9 cellular contexts compared by ENCODE assay signal in the genomic region with DNA sequence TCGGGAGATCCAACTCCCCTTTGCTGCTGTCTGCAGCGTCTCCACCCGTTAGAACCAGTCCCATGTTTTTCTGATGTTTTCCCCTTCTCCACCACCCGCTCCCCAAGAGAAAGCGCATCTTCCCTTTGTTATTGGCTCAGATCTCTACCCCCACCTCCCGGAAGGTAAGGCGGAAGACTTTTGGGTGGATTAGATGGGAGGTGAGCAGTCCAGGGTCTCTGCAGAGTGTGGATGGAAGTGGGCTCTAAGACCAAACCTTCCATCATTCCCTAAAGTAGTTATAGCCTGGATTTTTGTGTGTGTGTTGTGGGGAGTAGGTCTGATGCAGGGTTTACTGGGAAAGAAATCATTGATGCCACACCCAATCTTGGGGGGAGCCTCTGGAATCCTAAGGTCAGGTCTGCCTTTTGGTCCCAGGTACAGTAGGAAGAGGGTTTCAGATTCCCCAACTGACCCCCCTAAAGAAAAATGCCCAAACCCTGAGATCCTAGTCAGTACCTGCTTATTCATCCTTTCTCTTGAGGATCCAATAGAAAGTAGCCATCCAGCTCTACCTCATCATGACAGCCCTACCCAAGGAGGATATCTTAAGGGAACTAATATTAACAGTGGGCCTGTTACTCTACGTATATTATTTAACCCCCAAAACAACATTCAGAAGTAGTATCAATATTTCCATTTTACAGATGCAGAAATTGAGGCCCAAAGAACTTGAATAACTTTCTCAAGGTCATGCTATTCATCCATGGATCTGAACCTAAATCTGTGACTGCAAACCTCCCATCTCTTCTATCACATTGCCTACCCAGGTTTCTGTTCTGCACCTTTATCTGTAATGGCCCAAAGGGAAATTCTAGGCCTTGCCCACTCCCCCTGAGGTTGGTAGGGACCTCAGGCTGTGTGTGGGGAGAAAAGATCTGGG. TPM values are rescaled to one million over a fixed set of nuclear protein-coding genes. Genes with fewer than 3 reads are reported as not detected.
DNase-seq lines count a peak whose midpoint lies in the region; ATAC-seq, FAIRE-seq and TF ChIP-seq lines count a peak whose summit lies in the region.
"Had no signal": no experiment of that assay in that cellular context is flagged by ENCODE, and none has a peak within 500 bp of the region (broad histone marks: within the 10 kb centered on the region; RNA-seq: fewer than 3 reads in every experiment).

No MANE protein-coding gene starts in this region.

- no peaks in the 10 kb centered on the region for H3K27me3 ChIP-seq in A673 (replicated peaks; ENCODE audit: insufficient read depth, low read depth, low read length, poor library complexity)
- H3K27me3 ChIP-seq in K562 (ENCODE audit: control insufficient read depth in 2 of 2, insufficient read depth in 2 of 2, low read length in 2 of 2) = no peaks in the 10 kb centered on the region
- peaks cover 2% of the 10 kb centered on the region for H3K27me3 ChIP-seq in mesendoderm (ENCODE audit: insufficient read depth, low read length, poor library complexity)
- H3K27me3 ChIP-seq in GM23248 (replicated peaks; ENCODE audit: insufficient read depth) = no peaks in the 10 kb centered on the region

- no peak overlapping the region for H4K8ac ChIP-seq in mesendoderm (ENCODE audit: low read depth, low read length)

- no peak overlapping the region for H4K5ac ChIP-seq in mesendoderm (ENCODE audit: low read length)

- intact Hi-C loops in A673 (cut with micrococcal nuclease; ENCODE audit: unreplicated experiment) = no loop called here
- intact Hi-C loops in K562 (cut with micrococcal nuclease) = no loop called here
- intact Hi-C loops in sciatic nerve (cut with DNase I) = no loop called here

- FAIRE-seq in K562 (lab: Jason Lieb, UNC) = no peak

- H3K23ac ChIP-seq in mesendoderm (ENCODE audit: low read length) = no peak overlapping the region

- no peaks in the 10 kb centered on the region for H4K20me1 ChIP-seq in K562 (replicated peaks; ENCODE audit: control insufficient read depth, insufficient read depth, low read length)
- H4K20me1 ChIP-seq in GM23248 (ENCODE audit: insufficient read depth) = no peaks in the 10 kb centered on the region

- CTCF ChIA-PET in A673 (lab: Charles Lee) (no interaction called here), HEK293 (lab: Yijun Ruan, JAX) (interaction anchor here (0.6 kb wide), 1 partner anchor 37 kb away, joined by 4 read pairs; no protein-coding TSS in a partner anchor), K562 (lab: Yijun Ruan, JAX; ENCODE audit: low intra/inter-chr PET ratio) (no interaction called here)

- H3K4me3 ChIP-seq in A673 (ENCODE audit: low read depth, low read length, poor library complexity, severe bottlenecking) = peak overlapping the region; percentile 57
- peak overlapping the region; percentile 61; the same call in 1 of the 2 replicates for H3K4me3 ChIP-seq in HEK293 (ENCODE audit: low read depth, low read length)
- H3K4me3 ChIP-seq in K562 = peak overlapping the region; percentile 69
- H3K4me3 ChIP-seq in mesendoderm (ENCODE audit: low read length) = peak overlapping the region; percentile 60
- H3K4me3 ChIP-seq in GM23248 = no peak overlapping the region

- no peak for TF ChIP-seq EP300 in K562 (IDR thresholded peaks at IDR 0.05; ENCODE audit: low read length)

- no peaks in the 10 kb centered on the region for H3F3A ChIP-seq in GM23248 (ENCODE audit: insufficient read depth)

- 36% methylated on average over 7 of the region's 8 CpGs for WGBS in K562 (ENCODE audit: insufficient coverage, low coverage, missing lambda C conversion rate)
- no CpG with 5 or more reads among the region's 8 CpGs for WGBS in mesendoderm (ENCODE audit: extremely low coverage, insufficient coverage, low lambda C conversion rate)
- WGBS in GM23248 (ENCODE audit: low coverage in 1 of 2, low lambda C conversion rate in 2 of 2, missing lambda C conversion rate in 2 of 2), 2 experiments = 59 to 63% methylated on average over 8 of the region's 8 CpGs

- no TSS peak for BruUV-seq in A673 (replicated peaks; lab: Mats Ljungman, UMichigan)
- BruUV-seq in K562 (replicated peaks; lab: Mats Ljungman, UMichigan) = TSS peak; percentile 39

- in situ Hi-C loops in K562 (cut with MboI) (no loop called here), GM23248 (cut with MboI) (no loop called here)

- H3K36me3 ChIP-seq in A673 (ENCODE audit: insufficient read depth, low read length, poor library complexity, severe bottlenecking) (no peaks in the 10 kb centered on the region), HEK293 (ENCODE audit: control insufficient read depth in 2 of 2, insufficient read depth in 1 of 2, low read length in 2 of 2) (peaks cover 0 to 3% of the 10 kb centered on the region in 2 experiments; a peak in 1 of 3 replicates), K562 (ENCODE audit: control insufficient read depth, insufficient read depth, low read length) (peaks cover 13% of the 10 kb centered on the region), mesendoderm (ENCODE audit: control insufficient read depth, insufficient read depth, low read length) (no peaks in the 10 kb centered on the region), GM23248 (ENCODE audit: low read depth) (no peaks in the 10 kb centered on the region)
- H3K36me3 ChIP-seq: SJCRH30 had no signal

- H2BK120ac ChIP-seq in mesendoderm (ENCODE audit: low read depth, low read length) = no peak overlapping the region

- ATAC-seq in K562 (no peak), sciatic nerve (no peak)

- no peak for TF ChIP-seq RAD21 in K562 (CRISPR knock-in tag; conservative IDR thresholded peaks at IDR 0.05 in 1 of 2, IDR thresholded peaks at IDR 0.05 in 1 of 2)

- no peak overlapping the region for H2BK5ac ChIP-seq in mesendoderm (ENCODE audit: low read length)

- no peak overlapping the region for H3K27ac ChIP-seq in A673 (ENCODE audit: low read depth, low read length, poor library complexity, severe bottlenecking)
- H3K27ac ChIP-seq in HEK293 (ENCODE audit: extremely low read depth, low read depth, low read length) = no peak overlapping the region
- H3K27ac ChIP-seq in K562 (ENCODE audit: extremely low read depth, low read depth, low read length) = peak overlapping the region; percentile 90
- no peak overlapping the region for H3K27ac ChIP-seq in mesendoderm (ENCODE audit: low read depth, low read length)
- H3K27ac ChIP-seq in GM23248 = no peak overlapping the region
- H3K27ac ChIP-seq: SJCRH30 had no signal

- H3K9me1 ChIP-seq in K562 (ENCODE audit: control insufficient read depth, insufficient read depth, low read length) = no peaks in the 10 kb centered on the region

- H3K9me3 ChIP-seq in A673 (ENCODE audit: low read depth, low read length, poor library complexity, severe bottlenecking) (no peaks in the 10 kb centered on the region), HEK293 (ENCODE audit: control insufficient read depth, insufficient read depth, low read depth, low read length) (no peaks in the 10 kb centered on the region), K562 (replicated peaks; ENCODE audit: control insufficient read depth, insufficient read depth, low read depth, low read length) (no peaks in the 10 kb centered on the region), GM23248 (ENCODE audit: low read depth) (no peaks in the 10 kb centered on the region)
- H3K9me3 ChIP-seq: SJCRH30 had no signal

- no peak overlapping the region for H2AK5ac ChIP-seq in mesendoderm (ENCODE audit: low read length)

- H2BK15ac ChIP-seq in mesendoderm (replicated peaks; ENCODE audit: low read depth) = no peak overlapping the region

- no peaks in the 10 kb centered on the region for H3K9me2 ChIP-seq in GM23248 (ENCODE audit: insufficient read depth)

- TF ChIP-seq CTCF in A673 (conservative IDR thresholded peaks at IDR 0.05; ENCODE audit: low read depth, low read length) (no peak), HEK293 (tag by site-specific recombination; IDR thresholded peaks at IDR 0.05) (no peak), K562 (IDR thresholded peaks at IDR 0.05 in 2 of 3, conservative IDR thresholded peaks at IDR 0.05 in 1 of 3; ENCODE audit: insufficient read depth in 2 of 3, low read depth in 1 of 3, low read length in 3 of 3) (no peak)

- H3K79me1 ChIP-seq in mesendoderm (ENCODE audit: low read length) = peaks cover 7% of the 10 kb centered on the region

- no peak overlapping the region for H2AFZ ChIP-seq in K562 (ENCODE audit: low read depth, low read length)
- no peak overlapping the region for H2AFZ ChIP-seq in GM23248

- H3K79me2 ChIP-seq in K562 (ENCODE audit: control insufficient read depth, insufficient read depth, low read length) (peaks cover 64% of the 10 kb centered on the region), mesendoderm (ENCODE audit: control insufficient read depth, insufficient read depth, low read length) (peaks cover 5% of the 10 kb centered on the region), GM23248 (ENCODE audit: insufficient read depth) (peaks cover 11% of the 10 kb centered on the region)

- H3K56ac ChIP-seq in mesendoderm (ENCODE audit: low read length) = peak overlapping the region; percentile 53

- H3K4me2 ChIP-seq in K562 (ENCODE audit: insufficient read depth, low read length) (peak overlapping the region; percentile 89), mesendoderm (ENCODE audit: low read length) (peak overlapping the region; percentile 30), GM23248 (ENCODE audit: unreplicated experiment) (no peak overlapping the region)

- H3K9ac ChIP-seq in K562 (ENCODE audit: insufficient read depth in 1 of 2, low read depth in 2 of 2, low read length in 2 of 2) (peak overlapping the region; percentile 72 to 90), mesendoderm (ENCODE audit: low read length) (peak overlapping the region; percentile 22), GM23248 (no peak overlapping the region)

- no peak for DNase-seq in A673 (ENCODE audit: low spot score)
- DNase-seq in K562 (ENCODE audit: extremely low read depth in 1 of 4, low spot score in 3 of 4) = no peak
- DNase-seq in mesendoderm = no peak
- DNase-seq in GM23248 = no peak
- DNase-seq in sciatic nerve (ENCODE audit: low spot score) = no peak
- no peak for DNase-seq in hepatic stellate cell (ENCODE audit: low spot score)
- no peak for DNase-seq in DMS53 treated with DMSO at 0.1 percent for 48 hours (lab: John Stamatoyannopoulos, UW; ENCODE audit: unreplicated experiment)
- DNase-seq: SJCRH30 had no signal

- no peak for TF ChIP-seq POLR2A in K562 (conservative IDR thresholded peaks at IDR 0.05)

- H3K4ac ChIP-seq in mesendoderm (ENCODE audit: low read depth, low read length) = no peak overlapping the region

- no peak overlapping the region for H3K18ac ChIP-seq in mesendoderm (ENCODE audit: low read length)

- H3K4me1 ChIP-seq in A673 (ENCODE audit: insufficient read depth, low read length, poor library complexity, severe bottlenecking) = peaks cover 15% of the 10 kb centered on the region
- peaks cover 3% of the 10 kb centered on the region for H3K4me1 ChIP-seq in HEK293 (ENCODE audit: control insufficient read depth, insufficient read depth, low read length)
- peaks cover 52 to 65% of the 10 kb centered on the region in 2 experiments for H3K4me1 ChIP-seq in K562 (replicated peaks in 1 of 2; ENCODE audit: control insufficient read depth in 2 of 2, insufficient read depth in 2 of 2, low read length in 2 of 2)
- peaks cover 5% of the 10 kb centered on the region for H3K4me1 ChIP-seq in mesendoderm (ENCODE audit: control insufficient read depth, low read depth, low read length)
- H3K4me1 ChIP-seq in GM23248 (ENCODE audit: insufficient read depth) = peaks cover 2% of the 10 kb centered on the region
- H3K4me1 ChIP-seq: SJCRH30 had no signal

- POLR2A ChIA-PET in A673 (lab: Charles Lee; ENCODE audit: low non-redundant PET) (no interaction called here), HEK293 (lab: Yijun Ruan, JAX) (no interaction called here), K562 (lab: Yijun Ruan, JAX) (interaction anchor here (0.5 to 4.2 kb wide), 4 partner anchors 9 to 240 kb away, joined by 3 to 38 read pairs (median 10); a partner anchor contains a TSS)

RNA-seq across cellular contexts. Expression of a gene that starts 1.0 kb away (rescaled TPM):
- total RNA-seq in A673 (2021) (2.1 and 3.3 TPM in 2 replicates), K562 (2014; rRNA removed) (5.9 and 7.1 TPM in 2 replicates), K562 (2014; rRNA removed; fragmentation: Illumina TruSeq; extraction: Trizol) (7.3 and 8.0 TPM in 2 replicates), K562 (2015; rRNA removed; fragmentation: Illumina TruSeq; extraction: Trizol) (4.3 and 4.5 TPM in 2 replicates), K562 (2021) (14.2 and 17.7 TPM in 2 replicates), sciatic nerve (5.6 TPM)
- total RNA-seq in K562 (2011; cell fraction: chromatin; rRNA removed; ENCODE audit: low replicate concordance) = 64.9 and 77.9 TPM in 2 replicates
- 36.1 and 39.9 TPM in 2 replicates for total RNA-seq in K562 (2011; cell fraction: nucleolus; rRNA removed)
- total RNA-seq in K562 (2011; cell fraction: nucleoplasm; rRNA removed) = 52.8 and 54.9 TPM in 2 replicates
- polyA plus RNA-seq in K562 (2011; rRNA removed) (16.0 and 19.3 TPM in 2 replicates), K562 (2014; fragmentation: Illumina TruSeq; extraction: Trizol) (16.0 and 16.1 TPM in 2 replicates), K562 (2014; fragmentation: Nextera tagmentation; extraction: Ambion mirVana) (1 to 10 TPM; 3.4 to 5.3 TPM), K562 (2014; rRNA removed) (15.8 and 17.7 TPM in 2 replicates), GM23248 (2016; fragmentation: Nextera tagmentation; extraction: Ambion mirVana) (0.15 and 0.18 TPM in 2 replicates)
- polyA plus RNA-seq in K562 (2011; cell fraction: cytosol; rRNA removed) = 5.5 and 8.2 TPM in 2 replicates
- 66.5 and 75.3 TPM in 2 replicates for polyA plus RNA-seq in K562 (2011; cell fraction: nucleus; rRNA removed)
- 8.1 and 30.3 TPM in 2 replicates for polyA plus RNA-seq in K562 (2012)
- 13.4 and 14.8 TPM in 2 replicates for polyA minus RNA-seq in K562 (2011; rRNA and poly(A)+ RNA removed)
- polyA minus RNA-seq in K562 (2011; cell fraction: cytosol; rRNA and poly(A)+ RNA removed) = 5.6 and 6.9 TPM in 2 replicates
- polyA minus RNA-seq in K562 (2011; cell fraction: nucleus; rRNA and poly(A)+ RNA removed) = 14.0 and 22.0 TPM in 2 replicates
- 2.4 TPM for polyA plus RNA-seq in mesendoderm (2013, experiment 1 of 2)
- 2.6 TPM for polyA plus RNA-seq in mesendoderm (2013, experiment 2 of 2)
- under 0.01 and 0.11 TPM in 2 replicates for total RNA-seq in GM23248 (2014; rRNA removed; shearing (Covaris generic))

RNA-seq across cellular contexts. Expression of a gene that starts 3.9 kb away (rescaled TPM):
- total RNA-seq in A673 (2021) (121 and 129 TPM in 2 replicates), K562 (2014; rRNA removed) (128 and 135 TPM in 2 replicates), K562 (2014; rRNA removed; fragmentation: Illumina TruSeq; extraction: Trizol) (114 and 115 TPM in 2 replicates), K562 (2015; rRNA removed; fragmentation: Illumina TruSeq; extraction: Trizol) (122 and 151 TPM in 2 replicates), K562 (2021) (119 and 129 TPM in 2 replicates), sciatic nerve (104 TPM)
- 253 and 274 TPM in 2 replicates for total RNA-seq in K562 (2011; cell fraction: chromatin; rRNA removed; ENCODE audit: low replicate concordance)
- total RNA-seq in K562 (2011; cell fraction: nucleolus; rRNA removed) = 125 and 135 TPM in 2 replicates
- 180 and 202 TPM in 2 replicates for total RNA-seq in K562 (2011; cell fraction: nucleoplasm; rRNA removed)
- polyA plus RNA-seq in K562 (2011; rRNA removed) (137 and 161 TPM in 2 replicates), K562 (2014; fragmentation: Illumina TruSeq; extraction: Trizol) (255 and 270 TPM in 2 replicates), K562 (2014; fragmentation: Nextera tagmentation; extraction: Ambion mirVana) (10 to 100 TPM; 43.6 to 64.7 TPM), K562 (2014; rRNA removed) (125 and 127 TPM in 2 replicates), GM23248 (2016; fragmentation: Nextera tagmentation; extraction: Ambion mirVana) (141 and 144 TPM in 2 replicates)
- 125 and 134 TPM in 2 replicates for polyA plus RNA-seq in K562 (2011; cell fraction: cytosol; rRNA removed)
- polyA plus RNA-seq in K562 (2011; cell fraction: nucleus; rRNA removed) = 140 and 175 TPM in 2 replicates
- 98.5 and 216 TPM in 2 replicates for polyA plus RNA-seq in K562 (2012)
- polyA minus RNA-seq in K562 (2011; rRNA and poly(A)+ RNA removed) = 129 and 192 TPM in 2 replicates
- 103 and 129 TPM in 2 replicates for polyA minus RNA-seq in K562 (2011; cell fraction: cytosol; rRNA and poly(A)+ RNA removed)
- polyA minus RNA-seq in K562 (2011; cell fraction: nucleus; rRNA and poly(A)+ RNA removed) = 35.9 and 66.2 TPM in 2 replicates
- polyA plus RNA-seq in mesendoderm (2013, experiment 1 of 2) = 63.1 TPM
- polyA plus RNA-seq in mesendoderm (2013, experiment 2 of 2) = 63.6 TPM
- total RNA-seq in GM23248 (2014; rRNA removed; shearing (Covaris generic)) = 158 and 202 TPM in 2 replicates

RNA-seq across cellular contexts. Expression of a gene that starts 28.3 kb away (rescaled TPM):
- total RNA-seq in A673 (2021) = 140 and 150 TPM in 2 replicates
- 77.3 and 118 TPM in 2 replicates for total RNA-seq in K562 (2011; cell fraction: chromatin; rRNA removed; ENCODE audit: low replicate concordance)
- 43.2 and 44.7 TPM in 2 replicates for total RNA-seq in K562 (2011; cell fraction: nucleolus; rRNA removed)
- 49.3 and 57.0 TPM in 2 replicates for total RNA-seq in K562 (2011; cell fraction: nucleoplasm; rRNA removed)
- 4.7 and 6.3 TPM in 2 replicates for total RNA-seq in K562 (2014; rRNA removed)
- 2.7 and 3.8 TPM in 2 replicates for total RNA-seq in K562 (2014; rRNA removed; fragmentation: Illumina TruSeq; extraction: Trizol)
- total RNA-seq in K562 (2015; rRNA removed; fragmentation: Illumina TruSeq; extraction: Trizol) = 3.6 and 6.1 TPM in 2 replicates
- 46.6 and 54.8 TPM in 2 replicates for total RNA-seq in K562 (2021)
- polyA plus RNA-seq in K562 (2011; rRNA removed) = 2.0 and 6.8 TPM in 2 replicates
- polyA plus RNA-seq in K562 (2011; cell fraction: cytosol; rRNA removed) = 1.1 and 1.4 TPM in 2 replicates
- 25.0 and 38.2 TPM in 2 replicates for polyA plus RNA-seq in K562 (2011; cell fraction: nucleus; rRNA removed)
- polyA plus RNA-seq in K562 (2012) = 21.1 and 37.7 TPM in 2 replicates
- 14.1 and 20.3 TPM in 2 replicates for polyA plus RNA-seq in K562 (2014; fragmentation: Illumina TruSeq; extraction: Trizol)
- 1 to 10 TPM; 2.6 to 2.9 TPM for polyA plus RNA-seq in K562 (2014; fragmentation: Nextera tagmentation; extraction: Ambion mirVana)
- polyA plus RNA-seq in K562 (2014; rRNA removed) = 12.2 and 19.8 TPM in 2 replicates
- 1.7 and 4.1 TPM in 2 replicates for polyA minus RNA-seq in K562 (2011; rRNA and poly(A)+ RNA removed)
- 5.2 and 13.3 TPM in 2 replicates for polyA minus RNA-seq in K562 (2011; cell fraction: cytosol; rRNA and poly(A)+ RNA removed)
- 15.5 and 20.1 TPM in 2 replicates for polyA minus RNA-seq in K562 (2011; cell fraction: nucleus; rRNA and poly(A)+ RNA removed)
- 18.9 TPM for polyA plus RNA-seq in mesendoderm (2013, experiment 1 of 2)
- 17.3 TPM for polyA plus RNA-seq in mesendoderm (2013, experiment 2 of 2)
- total RNA-seq in GM23248 (2014; rRNA removed; shearing (Covaris generic)) = 2.1 and 2.8 TPM in 2 replicates
- polyA plus RNA-seq in GM23248 (2016; fragmentation: Nextera tagmentation; extraction: Ambion mirVana) = 9.7 and 13.0 TPM in 2 replicates
- 76.2 TPM for total RNA-seq in sciatic nerve

RNA-seq across cellular contexts. Expression of a gene that starts 30.6 kb away (rescaled TPM):
- 61.9 and 65.6 TPM in 2 replicates for total RNA-seq in A673 (2021)
- 172 and 185 TPM in 2 replicates for total RNA-seq in K562 (2011; cell fraction: chromatin; rRNA removed; ENCODE audit: low replicate concordance)
- 119 and 124 TPM in 2 replicates for total RNA-seq in K562 (2011; cell fraction: nucleolus; rRNA removed)
- 106 and 127 TPM in 2 replicates for total RNA-seq in K562 (2011; cell fraction: nucleoplasm; rRNA removed)
- total RNA-seq in K562 (2014; rRNA removed) = 68.2 and 89.9 TPM in 2 replicates
- 89.6 and 104 TPM in 2 replicates for total RNA-seq in K562 (2014; rRNA removed; fragmentation: Illumina TruSeq; extraction: Trizol)
- 53.7 and 59.1 TPM in 2 replicates for total RNA-seq in K562 (2015; rRNA removed; fragmentation: Illumina TruSeq; extraction: Trizol)
- total RNA-seq in K562 (2021) = 56.8 and 61.8 TPM in 2 replicates
- 99.0 and 118 TPM in 2 replicates for polyA plus RNA-seq in K562 (2011; rRNA removed)
- 29.5 and 56.7 TPM in 2 replicates for polyA plus RNA-seq in K562 (2011; cell fraction: cytosol; rRNA removed)
- 133 and 186 TPM in 2 replicates for polyA plus RNA-seq in K562 (2011; cell fraction: nucleus; rRNA removed)
- 99.5 and 353 TPM in 2 replicates for polyA plus RNA-seq in K562 (2012)
- 83.9 and 103 TPM in 2 replicates for polyA plus RNA-seq in K562 (2014; fragmentation: Illumina TruSeq; extraction: Trizol)
- polyA plus RNA-seq in K562 (2014; fragmentation: Nextera tagmentation; extraction: Ambion mirVana) = 100 to 1,000 TPM; 254 to 272 TPM
- polyA plus RNA-seq in K562 (2014; rRNA removed) = 87.2 and 127 TPM in 2 replicates
- 37.2 and 59.6 TPM in 2 replicates for polyA minus RNA-seq in K562 (2011; rRNA and poly(A)+ RNA removed)
- polyA minus RNA-seq in K562 (2011; cell fraction: cytosol; rRNA and poly(A)+ RNA removed) = 22.3 and 23.0 TPM in 2 replicates
- polyA minus RNA-seq in K562 (2011; cell fraction: nucleus; rRNA and poly(A)+ RNA removed) = 25.7 and 57.9 TPM in 2 replicates
- polyA plus RNA-seq in mesendoderm (2013, experiment 1 of 2) = 8.2 TPM
- polyA plus RNA-seq in mesendoderm (2013, experiment 2 of 2) = 7.6 TPM
- total RNA-seq in GM23248 (2014; rRNA removed; shearing (Covaris generic)) = 13.2 and 14.7 TPM in 2 replicates
- 36.6 and 42.5 TPM in 2 replicates for polyA plus RNA-seq in GM23248 (2016; fragmentation: Nextera tagmentation; extraction: Ambion mirVana)
- total RNA-seq in sciatic nerve = 34.0 TPM

RNA-seq across cellular contexts. Expression of a gene that starts 40.1 kb away (rescaled TPM):
- 34.9 and 35.4 TPM in 2 replicates for total RNA-seq in A673 (2021)
- total RNA-seq in K562 (2011; cell fraction: chromatin; rRNA removed; ENCODE audit: low replicate concordance) = 28.9 and 41.5 TPM in 2 replicates
- 20.9 and 21.7 TPM in 2 replicates for total RNA-seq in K562 (2011; cell fraction: nucleolus; rRNA removed)
- total RNA-seq in K562 (2011; cell fraction: nucleoplasm; rRNA removed) = 26.5 and 30.7 TPM in 2 replicates
- 13.8 and 20.7 TPM in 2 replicates for total RNA-seq in K562 (2014; rRNA removed)
- 18.3 and 19.9 TPM in 2 replicates for total RNA-seq in K562 (2014; rRNA removed; fragmentation: Illumina TruSeq; extraction: Trizol)
- total RNA-seq in K562 (2015; rRNA removed; fragmentation: Illumina TruSeq; extraction: Trizol) = 18.0 and 22.3 TPM in 2 replicates
- total RNA-seq in K562 (2021) = 28.8 and 29.3 TPM in 2 replicates
- polyA plus RNA-seq in K562 (2011; rRNA removed) = 31.3 and 31.4 TPM in 2 replicates
- polyA plus RNA-seq in K562 (2011; cell fraction: cytosol; rRNA removed) = 16.1 and 24.3 TPM in 2 replicates
- 42.4 and 45.7 TPM in 2 replicates for polyA plus RNA-seq in K562 (2011; cell fraction: nucleus; rRNA removed)
- 23.2 and 26.6 TPM in 2 replicates for polyA plus RNA-seq in K562 (2012)
- polyA plus RNA-seq in K562 (2014; fragmentation: Illumina TruSeq; extraction: Trizol) = 39.5 and 41.4 TPM in 2 replicates
- 10 to 100 TPM in 1 of 2 experiments, 1 to 10 TPM in 1; 9.0 to 10.8 TPM for polyA plus RNA-seq in K562 (2014; fragmentation: Nextera tagmentation; extraction: Ambion mirVana)
- polyA plus RNA-seq in K562 (2014; rRNA removed) = 18.5 and 25.8 TPM in 2 replicates
- 20.2 and 21.0 TPM in 2 replicates for polyA minus RNA-seq in K562 (2011; rRNA and poly(A)+ RNA removed)
- polyA minus RNA-seq in K562 (2011; cell fraction: cytosol; rRNA and poly(A)+ RNA removed) = 9.1 and 18.2 TPM in 2 replicates
- 6.7 and 9.2 TPM in 2 replicates for polyA minus RNA-seq in K562 (2011; cell fraction: nucleus; rRNA and poly(A)+ RNA removed)
- 18.6 TPM for polyA plus RNA-seq in mesendoderm (2013, experiment 1 of 2)
- 18.6 TPM for polyA plus RNA-seq in mesendoderm (2013, experiment 2 of 2)
- 21.5 and 27.3 TPM in 2 replicates for total RNA-seq in GM23248 (2014; rRNA removed; shearing (Covaris generic))
- polyA plus RNA-seq in GM23248 (2016; fragmentation: Nextera tagmentation; extraction: Ambion mirVana) = 20.7 and 22.5 TPM in 2 replicates
- total RNA-seq in sciatic nerve = 26.0 TPM
